31 cellular contexts compared by ENCODE assay signal in genomic region chr7:89091550-89091949, GRCh38.
"Had no signal": no experiment of that assay in that cellular context is flagged by ENCODE, and none has a peak within 500 bp of the region (broad histone marks: within the 10 kb centered on the region; RNA-seq: fewer than 3 reads in every experiment).

No MANE protein-coding gene starts in this region.

- DNase-seq: heart right ventricle; immature natural killer cell; kidney; left colon; left lung; mesendoderm; naive B cell; natural killer cell; pancreas; posterior cingulate gyrus; retina; right cardiac atrium; stimulated activated CD4-positive, alpha-beta T cell treated with anti-CD3 and anti-CD28 coated beads, Interleukin-12 subunit alpha, Interleukin-12 subunit beta, amount 100 ng/mL, for 4 hours; stimulated activated CD4-positive, alpha-beta T cell treated with anti-CD3 and anti-CD28 coated beads, Interleukin-15, amount 100 ng/mL, for 24 hours; stimulated activated CD4-positive, alpha-beta T cell treated with anti-CD3 and anti-CD28 coated beads, Interleukin-2, amount 100 ng/mL, for 24 hours; stimulated activated CD4-positive, alpha-beta T cell treated with anti-CD3 and anti-CD28 coated beads, Interleukin-4, amount 100 ng/mL, for 1 hour; stimulated activated naive CD4-positive, alpha-beta T cell; tibial artery; trophoblast cell; upper lobe of right lung had no signal

- H3K36me3 ChIP-seq: heart right ventricle, left lung, neutrophil, pancreas, prostate gland, suprapubic skin, thoracic aorta, tibial artery, upper lobe of right lung had no signal

- H3K4me2 ChIP-seq: hepatocyte had no signal

- H3K9me3 Mint-ChIP-seq: mesothelial cell of epicardium; stimulated activated naive CD8-positive, alpha-beta T cell treated with anti-CD3 and anti-CD28 coated beads, Interleukin-15, Interleukin-2, amounts not matched to agents 100 ng/mL and 50 ng/mL, for 24 hours had no signal

- H3K9me3 ChIP-seq: heart right ventricle, left lung, neutrophil, pancreas, prostate gland, suprapubic skin, thoracic aorta, tibial artery, upper lobe of right lung had no signal

- H3K36me3 Mint-ChIP-seq: mesothelial cell of epicardium; naive B cell; natural killer cell; stimulated activated effector memory CD8-positive, alpha-beta T cell treated with anti-CD3 and anti-CD28 coated beads, Interleukin-12 subunit alpha, Interleukin-12 subunit beta, amount 100 ng/mL, for 72 hours had no signal

- H3K27me3 ChIP-seq: heart right ventricle, hepatocyte, left lung, neutrophil, pancreas, suprapubic skin, tibial artery, upper lobe of right lung had no signal

- H3K4me3 ChIP-seq: heart right ventricle, hepatocyte, left lung, lung, pancreas, prostate gland, skin epidermis, suprapubic skin, thoracic aorta, tibial artery, upper lobe of right lung had no signal

- ATAC-seq: heart right ventricle; left colon; left lung; natural killer cell; pancreas; right cardiac atrium; sciatic nerve; stimulated activated effector memory CD8-positive, alpha-beta T cell treated with anti-CD3 and anti-CD28 coated beads, Interleukin-12 subunit alpha, Interleukin-12 subunit beta, amount 100 ng/mL, for 72 hours; upper lobe of right lung had no signal

- H3K4me3 Mint-ChIP-seq: immature natural killer cell; mesothelial cell of epicardium; naive B cell; natural killer cell; stimulated activated effector memory CD8-positive, alpha-beta T cell treated with anti-CD3 and anti-CD28 coated beads, Interleukin-12 subunit alpha, Interleukin-12 subunit beta, amount 100 ng/mL, for 72 hours; stimulated activated naive CD8-positive, alpha-beta T cell treated with anti-CD3 and anti-CD28 coated beads, Interleukin-15, Interleukin-2, amounts not matched to agents 100 ng/mL and 50 ng/mL, for 24 hours had no signal

- H3K27ac ChIP-seq: heart right ventricle, hepatocyte, left lung, neutrophil, pancreas, prostate gland, skin epidermis, suprapubic skin, thoracic aorta, tibial artery, upper lobe of right lung had no signal

- H2AFZ ChIP-seq: hepatocyte had no signal

- H3K79me2 ChIP-seq: hepatocyte had no signal

- H3K4me1 Mint-ChIP-seq: immature natural killer cell; mesothelial cell of epicardium; naive B cell; natural killer cell; stimulated activated effector memory CD8-positive, alpha-beta T cell treated with anti-CD3 and anti-CD28 coated beads, Interleukin-12 subunit alpha, Interleukin-12 subunit beta, amount 100 ng/mL, for 72 hours had no signal

- H3K27ac Mint-ChIP-seq: immature natural killer cell; mesothelial cell of epicardium; naive B cell; natural killer cell; stimulated activated effector memory CD8-positive, alpha-beta T cell treated with anti-CD3 and anti-CD28 coated beads, Interleukin-12 subunit alpha, Interleukin-12 subunit beta, amount 100 ng/mL, for 72 hours; stimulated activated naive CD8-positive, alpha-beta T cell treated with anti-CD3 and anti-CD28 coated beads, Interleukin-15, Interleukin-2, amounts not matched to agents 100 ng/mL and 50 ng/mL, for 24 hours had no signal

- H3K27me3 Mint-ChIP-seq: naive B cell; stimulated activated naive CD8-positive, alpha-beta T cell treated with anti-CD3 and anti-CD28 coated beads, Interleukin-15, Interleukin-2, amounts not matched to agents 100 ng/mL and 50 ng/mL, for 24 hours had no signal

- H3K4me1 ChIP-seq: heart right ventricle, left lung, pancreas, prostate gland, suprapubic skin, tibial artery, upper lobe of right lung had no signal
